ENCODE assay signal across 12 cellular contexts in genomic region chr1:116825735-116826438, GRCh38.
DNase-seq lines count a peak whose midpoint lies in the region; ATAC-seq and TF ChIP-seq lines count a peak whose summit lies in the region.
"Had no signal": no experiment of that assay in that cellular context is flagged by ENCODE, and none has a peak within 500 bp of the region (broad histone marks: within the 10 kb centered on the region; RNA-seq: fewer than 3 reads in every experiment).

No MANE protein-coding gene starts in this region.

- DNase-seq in HuH-7 (ENCODE audit: low spot score) (peak; percentile 57), right cardiac atrium (peak in 1 of 3 donors; percentile 52)
- no peak for DNase-seq in activated CD4-positive, CD25-positive, alpha-beta regulatory T cell (lab: John Stamatoyannopoulos, UW)
- DNase-seq: brain microvascular endothelial cell, EL had no signal

- H3K27me3 ChIP-seq in BLaER1, result no peaks in the 10 kb centered on the region
- no peaks in the 10 kb centered on the region for H3K27me3 ChIP-seq in right cardiac atrium (ENCODE audit: control insufficient read depth, insufficient read depth)
- H3K27me3 ChIP-seq: brain microvascular endothelial cell had no signal

- H3K4me1 ChIP-seq in BLaER1, result peaks cover 38% of the 10 kb centered on the region
- H3K4me1 ChIP-seq in right cardiac atrium (ENCODE audit: control insufficient read depth, insufficient read depth, low read length), result no peaks in the 10 kb centered on the region

- peak overlapping the region; percentile 48; the same call in 1 of the 2 replicates for H3K27ac ChIP-seq in BLaER1
- peak overlapping the region; percentile 63 for H3K27ac ChIP-seq in right cardiac atrium (ENCODE audit: low read length)
- H3K27ac ChIP-seq: brain microvascular endothelial cell, SK-N-MC had no signal

- WGBS in right cardiac atrium, result 56% methylated on average over 10 of the region's 10 CpGs

- H3K36me3 ChIP-seq in BLaER1, result no peaks in the 10 kb centered on the region
- H3K36me3 ChIP-seq: brain microvascular endothelial cell had no signal

- ATAC-seq in SK-N-SH treated with all-trans-retinoic acid at 6 μM for 48 hours (peak; percentile 25; the same call in 1 of the 3 replicates), right cardiac atrium (peak; percentile 52 to 61), GM18498 (IDR thresholded peaks at IDR 0.05; ENCODE audit: unreplicated experiment) (no peak), GM19455 (IDR thresholded peaks at IDR 0.05; ENCODE audit: unreplicated experiment) (no peak), GM18520 (IDR thresholded peaks at IDR 0.05; ENCODE audit: unreplicated experiment) (no peak)

- H3K9me3 ChIP-seq in BLaER1 (no peaks in the 10 kb centered on the region), right cardiac atrium (ENCODE audit: control insufficient read depth, low read length) (no peaks in the 10 kb centered on the region)

- intact Hi-C loops in right cardiac atrium (cut with DNase I), result no loop called here

- H4K20me1 ChIP-seq in BLaER1, result no peaks in the 10 kb centered on the region

- no peak overlapping the region for H3K4me3 ChIP-seq in BLaER1
- no peak overlapping the region for H3K4me3 ChIP-seq in right cardiac atrium (ENCODE audit: low read length)
- H3K4me3 ChIP-seq: SK-N-MC, skin epidermis had no signal

- peak overlapping the region; percentile 72; the same call in 1 of the 2 replicates for H3K4me2 ChIP-seq in BLaER1

- H3K9ac ChIP-seq in BLaER1, result no peak overlapping the region

TF ChIP-seq in SK-N-SH treated with all-trans-retinoic acid at 6 μM for 48 hours, 23 proteins besides CTCF, POLR2A, EP300 and RAD21:
- TF ChIP-seq TOX (CRISPR knock-in tag; IDR thresholded peaks at IDR 0.05; ENCODE audit: borderline replicate concordance) (no peak), BACH2 (CRISPR knock-in tag; IDR thresholded peaks at IDR 0.05; ENCODE audit: borderline replicate concordance) (no peak), OSR1 (CRISPR knock-in tag; IDR thresholded peaks at IDR 0.05) (no peak), TSHZ2 (CRISPR knock-in tag; IDR thresholded peaks at IDR 0.05) (peak; percentile 56; the same call in 1 of the 2 replicates)
TF ChIP-seq in SK-N-SH treated with all-trans-retinoic acid at 6 μM for 48 hours: peak in this region for 1.

Comparison
In these comparisons a context has a peak if more than half of its experiments do, and no peak if none do; other contexts are left out.
1. ATAC-seq: peak in SK-N-SH treated with all-trans-retinoic acid at 6 μM for 48 hours (single experiment) and right cardiac atrium (2 of 2); none in GM18498 (single experiment), GM19455 (single experiment) and GM18520 (single experiment).